16 cellular contexts compared by ENCODE assay signal in the genomic region with DNA sequence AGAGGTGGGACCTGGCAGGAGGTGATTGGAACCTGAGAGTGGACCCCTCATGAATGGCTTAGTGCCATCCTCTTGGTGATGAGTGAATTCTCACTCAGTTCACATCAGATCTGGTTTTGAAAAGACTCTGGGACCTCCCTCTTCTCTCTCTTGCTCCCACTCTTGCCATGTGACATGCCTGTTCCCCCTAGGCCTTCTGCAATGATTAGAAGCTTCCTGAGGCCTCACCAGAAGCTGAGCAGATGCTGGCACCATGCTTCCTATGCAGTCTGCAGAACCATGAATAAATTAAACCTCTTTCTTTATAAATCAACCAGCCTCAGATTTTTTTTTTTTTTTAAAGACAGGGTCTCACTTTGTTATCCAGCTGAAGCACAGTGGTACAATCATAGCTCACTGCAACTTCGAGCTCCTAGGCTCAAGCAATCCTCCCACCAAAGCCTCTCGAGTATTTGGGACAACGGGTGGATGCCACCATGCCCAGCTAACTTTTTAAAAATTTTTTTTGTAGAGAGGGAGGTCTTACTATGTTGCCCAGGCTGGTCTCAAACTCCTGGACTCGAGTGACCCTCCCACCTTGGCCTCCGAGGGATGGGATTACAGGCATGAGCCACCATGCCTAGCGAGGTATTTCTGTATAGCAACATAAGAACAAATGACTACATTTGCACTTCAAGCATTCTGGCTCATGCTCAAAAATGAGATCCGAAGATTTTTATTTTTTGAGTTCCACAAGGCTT.
"Had no signal": no experiment of that assay in that cellular context is flagged by ENCODE, and none has a peak within 500 bp of the region (broad histone marks: within the 10 kb centered on the region; RNA-seq: fewer than 3 reads in every experiment).

No MANE protein-coding gene starts in this region.

- H3K4me3 Mint-ChIP-seq: activated B cell treated with CpG ODN at 0.5 μM for 24 hours; dendritic cell treated with granulocyte-macrophage colony-stimulating factor and Interleukin-4, amounts not matched to agents 40 ng/mL and 50 ng/mL, for 4 days had no signal

- ATAC-seq: esophagus mucosa, gastrocnemius medialis, left lung, pancreas, right lobe of liver had no signal

- FAIRE-seq: pancreas had no signal

- DNase-seq: activated B cell treated with CpG ODN at 0.5 μM for 24 hours; activated naive CD4-positive, alpha-beta T cell treated with anti-CD3 and anti-CD28 coated beads, Interleukin-2, amount 50 U/mL, for 16 hours; effector CD8-positive, alpha-beta T cell; gastrocnemius medialis; left lung; midbrain; stimulated activated CD4-positive, alpha-beta T cell treated with anti-CD3 and anti-CD28 coated beads, Interleukin-4, amount 100 ng/mL, for 4 hours; stimulated activated naive CD4-positive, alpha-beta T cell; substantia nigra; tibial artery had no signal

- H3K9me3 ChIP-seq: gastrocnemius medialis, neutrophil, pancreas, right lobe of liver, tibial artery had no signal

- H3K4me2 ChIP-seq: smooth muscle cell had no signal

- H3K27ac Mint-ChIP-seq: dendritic cell treated with granulocyte-macrophage colony-stimulating factor and Interleukin-4, amounts not matched to agents 40 ng/mL and 50 ng/mL, for 4 days had no signal

- H3K27me3 ChIP-seq: pancreas, right lobe of liver had no signal

- H3K4me3 ChIP-seq: gastrocnemius medialis, left lung, pancreas, right lobe of liver, smooth muscle cell, tibial artery had no signal

- H3K9me3 Mint-ChIP-seq: activated B cell treated with CpG ODN at 0.5 μM for 24 hours had no signal

- H3K27me3 Mint-ChIP-seq: activated B cell treated with CpG ODN at 0.5 μM for 24 hours had no signal

- H3K36me3 ChIP-seq: pancreas had no signal

- H3K27ac ChIP-seq: gastrocnemius medialis, left lung, neutrophil, pancreas, right lobe of liver, tibial artery had no signal
